ENCODE assay signal across 1 cellular context in the genomic region with DNA sequence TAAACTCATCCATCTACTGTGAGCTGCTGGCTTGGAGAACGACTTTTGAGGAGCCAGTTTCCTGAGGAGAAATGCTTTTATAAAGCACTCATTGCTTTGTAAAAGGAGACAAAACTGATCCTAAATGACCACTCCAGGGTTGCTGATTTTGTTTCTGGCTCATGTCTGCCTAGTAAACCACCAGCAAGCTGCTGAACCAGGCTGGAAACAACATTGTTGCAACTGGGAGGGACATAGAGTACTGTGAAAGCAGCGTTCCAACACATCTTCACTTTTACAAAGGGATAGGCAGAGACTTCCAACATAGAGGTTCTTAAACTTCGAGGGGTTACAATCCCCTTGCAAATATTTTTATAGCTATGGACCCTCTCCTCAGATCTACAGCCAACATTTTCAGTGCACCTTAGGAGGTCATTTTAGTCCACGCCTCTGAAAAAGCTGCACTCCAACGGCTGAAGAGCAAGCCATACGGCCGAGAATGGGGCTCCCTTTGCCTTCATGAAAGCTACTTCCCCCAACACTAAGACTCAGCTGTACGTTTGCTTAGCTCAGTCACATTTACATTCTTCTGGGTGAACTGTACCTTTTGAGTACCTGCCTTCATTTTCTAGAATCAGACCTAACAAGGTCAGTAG.
TF ChIP-seq lines count a peak whose summit lies in the region.

No MANE protein-coding gene starts in this region.

TF ChIP-seq in IMR-90, 13 proteins besides CTCF, POLR2A, EP300 and RAD21 (continued from another document):
- TF ChIP-seq, protein P1, sequence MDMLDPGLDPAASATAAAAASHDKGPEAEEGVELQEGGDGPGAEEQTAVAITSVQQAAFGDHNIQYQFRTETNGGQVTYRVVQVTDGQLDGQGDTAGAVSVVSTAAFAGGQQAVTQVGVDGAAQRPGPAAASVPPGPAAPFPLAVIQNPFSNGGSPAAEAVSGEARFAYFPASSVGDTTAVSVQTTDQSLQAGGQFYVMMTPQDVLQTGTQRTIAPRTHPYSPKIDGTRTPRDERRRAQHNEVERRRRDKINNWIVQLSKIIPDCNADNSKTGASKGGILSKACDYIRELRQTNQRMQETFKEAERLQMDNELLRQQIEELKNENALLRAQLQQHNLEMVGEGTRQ (IDR thresholded peaks at IDR 0.05; ENCODE audit: low read depth, low read length), result no peak
- TF ChIP-seq NFE2L2 (IDR thresholded peaks at IDR 0.05; ENCODE audit: low read depth, low read length) (no peak), MXI1 (IDR thresholded peaks at IDR 0.05; ENCODE audit: borderline replicate concordance, low read depth, low read length) (no peak), RCOR1 (IDR thresholded peaks at IDR 0.05; ENCODE audit: insufficient replicate concordance, low read length) (no peak), RFX5 (IDR thresholded peaks at IDR 0.05; ENCODE audit: low read depth, low read length) (no peak), MAFK (IDR thresholded peaks at IDR 0.05; ENCODE audit: low read depth, low read length) (no peak)
